In the genomic region with DNA sequence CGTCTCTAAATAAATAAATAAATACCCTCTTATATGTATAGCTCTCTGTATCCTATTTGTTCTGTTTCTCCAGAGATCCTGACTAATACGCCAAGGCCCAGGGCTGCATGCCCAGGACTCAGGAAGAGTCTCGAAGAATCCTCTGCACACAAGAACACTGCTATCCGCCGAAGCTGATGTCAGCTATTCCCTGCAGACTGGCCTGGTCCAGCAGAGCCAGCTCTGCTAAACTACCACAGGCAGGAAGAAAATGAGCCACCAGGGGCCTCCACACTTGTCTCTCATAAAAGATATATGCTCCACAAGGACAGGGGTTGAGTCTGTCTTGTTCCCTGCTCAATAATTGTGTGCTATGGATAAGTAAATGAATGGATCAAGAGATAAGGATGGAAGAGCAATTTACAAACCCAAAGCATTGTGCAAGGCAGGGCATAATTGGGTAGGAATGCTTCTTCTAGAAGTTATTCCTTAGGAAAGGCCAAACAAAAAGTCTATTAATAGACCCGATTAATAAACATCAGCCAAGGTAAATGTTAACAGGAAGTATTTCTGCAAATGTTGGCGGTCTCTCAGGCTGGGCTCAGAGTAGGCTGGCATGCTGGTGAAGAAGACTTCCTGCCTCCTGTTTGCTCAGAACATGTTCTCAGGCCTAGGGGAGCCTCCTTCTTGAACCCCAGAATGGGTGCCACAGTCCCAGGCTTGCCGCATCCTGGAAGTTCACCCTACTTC, we compare ENCODE assay signal across 15 cellular contexts. TPM values are rescaled to one million over a fixed set of nuclear protein-coding genes. Genes with fewer than 3 reads are reported as not detected.
A peak's percentile ranks its signal among the peaks of the same experiment; 100 is the strongest.
DNase-seq lines count a peak whose midpoint lies in the region; ATAC-seq and TF ChIP-seq lines count a peak whose summit lies in the region.
"Had no signal": no experiment of that assay in that cellular context is flagged by ENCODE, and none has a peak within 500 bp of the region (broad histone marks: within the 10 kb centered on the region; RNA-seq: fewer than 3 reads in every experiment).

No MANE protein-coding gene starts in this region.

- WGBS in H9 (ENCODE audit: extremely low coverage, insufficient read length, low lambda C conversion rate) = no CpG with 5 or more reads among the region's 8 CpGs
- WGBS in body of pancreas, 2 donors = 56 to 61% methylated on average over 8 of the region's 8 CpGs

- no peak overlapping the region for H2BK5ac ChIP-seq in H9 (ENCODE audit: insufficient read length, low read length)

- no peak overlapping the region for H3K18ac ChIP-seq in H9 (ENCODE audit: insufficient read length, low read depth, low read length)

- intact Hi-C loops in body of pancreas (cut with DNase I) (no loop called here), left ventricle myocardium superior (cut with micrococcal nuclease) (no loop called here)

- H3K23ac ChIP-seq in H9 (ENCODE audit: insufficient read length, low read depth, low read length) = no peak overlapping the region

- H2AK5ac ChIP-seq in H9 (ENCODE audit: insufficient read length, low read length) = no peak overlapping the region

- no peaks in the 10 kb centered on the region for H3K79me1 ChIP-seq in H9 (ENCODE audit: insufficient read depth, low read depth, low read length, poor library complexity, severe bottlenecking)

- H2BK15ac ChIP-seq in H9 (ENCODE audit: low read depth, low read length) = no peak overlapping the region

- no peak overlapping the region for H4K8ac ChIP-seq in H9 (replicated peaks; ENCODE audit: insufficient read length, low read depth, low read length)

- no peaks in the 10 kb centered on the region for H3K23me2 ChIP-seq in H9 (ENCODE audit: insufficient read length, low read depth, low read length, poor library complexity, severe bottlenecking)

- no peak overlapping the region for H3K4me3 Mint-ChIP-seq in H9
- H3K4me3 Mint-ChIP-seq: central memory CD8-positive, alpha-beta T cell had no signal

- no peak overlapping the region for H3K4me2 ChIP-seq in H9 (ENCODE audit: insufficient read depth, insufficient read length, low read length)
- H3K4me2 ChIP-seq: SK-N-SH had no signal

- H3K27ac ChIP-seq in H9 (ENCODE audit: insufficient read length, low read depth, low read length) (no peak overlapping the region), body of pancreas (peak overlapping the region in 2 of 4 donors; percentile 34 to 36)
- H3K27ac ChIP-seq: parathyroid adenoma had no signal

- no peak overlapping the region for H2BK20ac ChIP-seq in H9 (ENCODE audit: low read depth, low read length, poor library complexity, severe bottlenecking)

- no peak overlapping the region for H4K91ac ChIP-seq in H9 (ENCODE audit: insufficient read length, low read depth, low read length)

- peak overlapping the region; percentile 23 to 93 (median 61); a peak in 2 of 7 replicates for H3K27ac Mint-ChIP-seq in H9

- no peak overlapping the region for H3K9ac ChIP-seq in H9 (ENCODE audit: extremely low read depth, insufficient read length, low read length)
- H3K9ac ChIP-seq: parathyroid adenoma, SK-N-SH had no signal

- no peak overlapping the region for H2BK120ac ChIP-seq in H9 (ENCODE audit: low read depth, low read length, poor library complexity, severe bottlenecking)

- TF ChIP-seq CTCF in H9 (conservative IDR thresholded peaks at IDR 0.05) (peak; percentile 38; the same call in 2 of the 3 replicates), body of pancreas (IDR thresholded peaks at IDR 0.05) (peak in 4 of 7 experiments; percentile 14 to 32 (median 26)), retinal pigment epithelial cell (conservative IDR thresholded peaks at IDR 0.05; ENCODE audit: low read depth, low read length) (peak; percentile 37)

- no peaks in the 10 kb centered on the region for H3K79me2 ChIP-seq in H9 (ENCODE audit: insufficient read depth, low read length)
- H3K79me2 ChIP-seq: parathyroid adenoma had no signal

- no peak overlapping the region for H2BK12ac ChIP-seq in H9 (ENCODE audit: insufficient read length, low read depth, low read length)

- H3K9me3 ChIP-seq in H9 (ENCODE audit: control insufficient read depth, low read depth, low read length) (no peaks in the 10 kb centered on the region), body of pancreas (no peaks in the 10 kb centered on the region)
- H3K9me3 ChIP-seq: Caco-2, SK-N-SH had no signal

- DNase-seq in H9 = no peak
- DNase-seq in body of pancreas = peak in 2 of 4 donors; percentile 43 to 51
- DNase-seq in left ventricle myocardium superior = peak; percentile 74
- DNase-seq in retinal pigment epithelial cell (ENCODE audit: low read depth) = no peak
- no peak for DNase-seq in NCI-H774 (lab: John Stamatoyannopoulos, UW)
- DNase-seq in NCI-H2171 (lab: John Stamatoyannopoulos, UW) = no peak
- DNase-seq: activated CD4-positive, alpha-beta T cell treated with anti-CD3 and anti-CD28 coated beads for 48 hours; SK-N-SH; stimulated activated CD4-positive, alpha-beta T cell treated with anti-CD3 and anti-CD28 coated beads, Interleukin-4, amount 100 ng/mL, for 1 hour; stimulated activated naive CD4-positive, alpha-beta T cell treated with Interleukin-2 at 50 U/mL for 16 hours had no signal

- peaks cover 42 to 43% of the 10 kb centered on the region in 2 experiments for H3K4me1 Mint-ChIP-seq in H9

- no peak overlapping the region for H3K4me3 ChIP-seq in body of pancreas
- H3K4me3 ChIP-seq in retinal pigment epithelial cell (ENCODE audit: low read length) = no peak overlapping the region

- ATAC-seq in body of pancreas = peak; percentile 47
- ATAC-seq in left ventricle myocardium superior = peak; percentile 86
- no peak for ATAC-seq in HG03135 (IDR thresholded peaks at IDR 0.05; ENCODE audit: unreplicated experiment)
- no peak for ATAC-seq in GM18519 (IDR thresholded peaks at IDR 0.05; ENCODE audit: low FRiP score, unreplicated experiment)

- H3K56ac ChIP-seq in H9 (ENCODE audit: insufficient read length, low read depth, low read length) = no peak overlapping the region

- H4K20me1 ChIP-seq in H9 (ENCODE audit: control insufficient read depth, insufficient read depth, insufficient read length) = no peaks in the 10 kb centered on the region

- TF ChIP-seq POLR2A in body of pancreas (IDR thresholded peaks at IDR 0.05) = no peak

- H3K27me3 ChIP-seq in H9 (ENCODE audit: insufficient read depth, low read length) (no peaks in the 10 kb centered on the region), body of pancreas (no peaks in the 10 kb centered on the region)

- no peak overlapping the region for H4K5ac ChIP-seq in H9 (ENCODE audit: insufficient read length, low read depth, low read length)

- H3K36me3 Mint-ChIP-seq in H9 (ENCODE audit: insufficient read depth in 1 of 3, low read depth in 3 of 3) = no peaks in the 10 kb centered on the region; a peak in 1 of 7 replicates

- H3T11ph ChIP-seq in H9 (ENCODE audit: low read length) = no peak overlapping the region

- H3K27me3 Mint-ChIP-seq in H9 (ENCODE audit: low read depth) = peaks cover 5% of the 10 kb centered on the region
- H3K27me3 Mint-ChIP-seq: central memory CD8-positive, alpha-beta T cell had no signal

- H3K4me1 ChIP-seq in H9 (ENCODE audit: insufficient read depth, low read length) (peaks cover 12% of the 10 kb centered on the region; the same call in 1 of the 2 replicates), body of pancreas (peaks cover 12% of the 10 kb centered on the region)
- H3K4me1 ChIP-seq: parathyroid adenoma had no signal

- no peaks in the 10 kb centered on the region for H3K36me3 ChIP-seq in body of pancreas (replicated peaks in 1 of 2; ENCODE audit: insufficient read depth in 1 of 2, low read depth in 2 of 2)

- no peak overlapping the region for H3K14ac ChIP-seq in H9 (ENCODE audit: insufficient read depth, low read length)

- H2AFZ ChIP-seq in H9 (ENCODE audit: low read length) = no peak overlapping the region
- H2AFZ ChIP-seq: parathyroid adenoma had no signal

- H3K9me3 Mint-ChIP-seq in H9 = no peaks in the 10 kb centered on the region; a peak in 1 of 5 replicates
- H3K9me3 Mint-ChIP-seq: central memory CD8-positive, alpha-beta T cell had no signal

- H3K4ac ChIP-seq in H9 (ENCODE audit: low read depth, low read length) = no peak overlapping the region

RNA-seq across cellular contexts. Expression of a gene that starts 26.3 kb away (rescaled TPM):
- total RNA-seq in H9 (2021) (9.3 and 9.9 TPM in 2 replicates), body of pancreas (10 to 100 TPM in 1 of 2 donors, 1 to 10 TPM in 1; 4.4 to 10.9 TPM), left ventricle myocardium superior (17.9 TPM)

RNA-seq across cellular contexts. Expression of a gene that starts 46.9 kb away (rescaled TPM):
- total RNA-seq in H9 (2021) = 15.7 and 18.9 TPM in 2 replicates
- 10 to 100 TPM; 20.8 to 23.7 TPM for total RNA-seq in body of pancreas
- total RNA-seq in left ventricle myocardium superior = 11.8 TPM

Comparison
In these comparisons a context has a peak if more than half of its experiments do, and no peak if none do; other contexts are left out.
1. ATAC-seq: peak in body of pancreas (single experiment) and left ventricle myocardium superior (single experiment); none in HG03135 (single experiment) and GM18519 (single experiment).
2. Peak in every context shown above with its lines, with median percentiles within 50 percentile points of each other: CTCF ChIP-seq.